16 cellular contexts compared by ENCODE assay signal in the genomic region with DNA sequence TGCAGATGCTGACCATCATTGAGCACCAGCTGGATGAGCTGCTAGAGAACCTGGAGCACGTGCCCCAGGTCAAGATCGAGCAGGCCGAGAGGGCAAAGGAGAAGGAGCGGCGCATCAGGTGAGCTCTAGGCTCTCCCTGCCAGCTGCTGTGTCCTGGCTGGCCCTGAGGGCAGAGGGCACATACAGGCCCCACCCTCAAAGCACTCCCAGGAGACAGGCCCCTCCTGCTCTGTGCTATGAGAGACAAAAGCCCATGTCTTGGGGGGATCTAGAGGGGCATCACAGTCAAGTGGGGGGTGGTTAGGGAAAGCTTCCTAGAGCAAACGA. TPM values are rescaled to one million over a fixed set of nuclear protein-coding genes. Genes with fewer than 3 reads are reported as not detected.
DNase-seq lines count a peak whose midpoint lies in the region; ATAC-seq and TF ChIP-seq lines count a peak whose summit lies in the region.
"Had no signal": no experiment of that assay in that cellular context is flagged by ENCODE, and none has a peak within 500 bp of the region (broad histone marks: within the 10 kb centered on the region; RNA-seq: fewer than 3 reads in every experiment).

No MANE protein-coding gene starts in this region.

- peaks cover 0 to 24% (median 9%) of the 10 kb centered on the region in 4 donors for H3K36me3 ChIP-seq in right lobe of liver
- peaks cover 0 to 25% of the 10 kb centered on the region in 2 donors for H3K36me3 ChIP-seq in gastrocnemius medialis
- H3K36me3 ChIP-seq in gastroesophageal sphincter: peaks cover 0 to 58% of the 10 kb centered on the region in 2 donors

- H3K27me3 ChIP-seq in right lobe of liver (no peaks in the 10 kb centered on the region), gastrocnemius medialis (no peaks in the 10 kb centered on the region), gastroesophageal sphincter (no peaks in the 10 kb centered on the region)
- H3K27me3 ChIP-seq: MG63 had no signal

- TF ChIP-seq EP300 in gastroesophageal sphincter (IDR thresholded peaks at IDR 0.05): no peak

- ATAC-seq in right lobe of liver (peak; percentile 91 to 96 (median 92)), gastrocnemius medialis (no peak), gastroesophageal sphincter (no peak)

- H3K4me3 ChIP-seq in right lobe of liver (no peak overlapping the region), gastrocnemius medialis (no peak overlapping the region), gastroesophageal sphincter (no peak overlapping the region)
- H3K4me3 ChIP-seq: MG63 had no signal

- H3K27ac Mint-ChIP-seq in activated T-cell treated with anti-CD3 and anti-CD28 coated beads, Interleukin-2, amount 50 U/mL, for 24 hours: peak overlapping the region; percentile 40

- TF ChIP-seq POLR2A in right lobe of liver (IDR thresholded peaks at IDR 0.05) (no peak), gastrocnemius medialis (IDR thresholded peaks at IDR 0.05) (no peak), gastroesophageal sphincter (IDR thresholded peaks at IDR 0.05) (no peak)

- TF ChIP-seq CTCF in right lobe of liver (IDR thresholded peaks at IDR 0.05): no peak
- TF ChIP-seq CTCF in gastrocnemius medialis (IDR thresholded peaks at IDR 0.05 in 4 of 5, conservative IDR thresholded peaks at IDR 0.05 in 1 of 5): no peak
- TF ChIP-seq CTCF in gastroesophageal sphincter (IDR thresholded peaks at IDR 0.05): no peak

- no peaks in the 10 kb centered on the region for H3K9me3 ChIP-seq in right lobe of liver
- H3K9me3 ChIP-seq in gastrocnemius medialis: no peaks in the 10 kb centered on the region
- H3K9me3 ChIP-seq in gastroesophageal sphincter: peaks cover 0 to 7% (median 0%) of the 10 kb centered on the region in 3 donors
- H3K9me3 ChIP-seq: MG63 had no signal

- intact Hi-C loops in right lobe of liver (cut with DNase I): no loop called here
- intact Hi-C loops in gastrocnemius medialis (cut with DNase I; ENCODE audit: low total_unique reads): no loop called here

- H3K27ac ChIP-seq in right lobe of liver (peak overlapping the region in 2 of 3 donors; percentile 5 to 49), gastrocnemius medialis (peak overlapping the region in 3 of 4 donors; percentile 29 to 65 (median 49)), gastroesophageal sphincter (no peak overlapping the region)
- H3K27ac ChIP-seq: C4-2B had no signal

- in situ Hi-C loops in gastrocnemius medialis (cut with MboI; ENCODE audit: low sequenced_read_pairs in 4 of 4): no loop called here

- H3K4me3 Mint-ChIP-seq in activated T-cell treated with anti-CD3 and anti-CD28 coated beads, Interleukin-2, amount 50 U/mL, for 24 hours: no peak overlapping the region

- H3K27me3 Mint-ChIP-seq in activated T-cell treated with anti-CD3 and anti-CD28 coated beads, Interleukin-2, amount 50 U/mL, for 24 hours: no peaks in the 10 kb centered on the region

- peaks cover 3% of the 10 kb centered on the region for H3K9me3 Mint-ChIP-seq in activated T-cell treated with anti-CD3 and anti-CD28 coated beads, Interleukin-2, amount 50 U/mL, for 24 hours

- DNase-seq in activated T-cell treated with anti-CD3 and anti-CD28 coated beads, Interleukin-2, amount 50 U/mL, for 24 hours: no peak
- no peak for DNase-seq in activated T-cell treated with anti-CD3 and anti-CD28 coated beads, Interleukin-2, amount 50 U/mL, for 1 hour
- DNase-seq in right lobe of liver (peak; percentile 55 to 91 (median 82)), gastrocnemius medialis (no peak), putamen (ENCODE audit: low spot score) (no peak), mucosa of gallbladder (ENCODE audit: low spot score) (no peak), epidermal melanocyte (ENCODE audit: insufficient read length, low spot score) (no peak)
- DNase-seq: 8988T, DMS53, MG63, NCI-H187 treated with DMSO at 0.1 percent for 48 hours, NCI-H82 had no signal

- peaks cover 69% of the 10 kb centered on the region for H3K36me3 Mint-ChIP-seq in activated T-cell treated with anti-CD3 and anti-CD28 coated beads, Interleukin-2, amount 50 U/mL, for 24 hours (ENCODE audit: low read depth)

- H3K4me1 Mint-ChIP-seq in activated T-cell treated with anti-CD3 and anti-CD28 coated beads, Interleukin-2, amount 50 U/mL, for 24 hours (ENCODE audit: low read depth): peaks cover 8% of the 10 kb centered on the region

- H3K4me1 ChIP-seq in right lobe of liver (peaks cover 0 to 16% (median 0%) of the 10 kb centered on the region in 4 donors), gastrocnemius medialis (peaks cover 11 to 28% of the 10 kb centered on the region in 2 donors), gastroesophageal sphincter (no peaks in the 10 kb centered on the region)

- 31% methylated on average over 5 of the region's 6 CpGs for WGBS in right lobe of liver (ENCODE audit: insufficient coverage, low coverage, low lambda C conversion rate, missing lambda C conversion rate)
- WGBS in gastroesophageal sphincter (ENCODE audit: low coverage in 1 of 2), 2 donors: 94% methylated on average over 5 of the region's 6 CpGs; no CpG with 5 or more reads in 1 of the 2 donors

RNA-seq across cellular contexts. Expression of a gene that starts 39.5 kb away (rescaled TPM):
- total RNA-seq in right lobe of liver (not detected), gastrocnemius medialis (not detected), gastroesophageal sphincter (not detected), mucosa of gallbladder (0.40 TPM)
- total RNA-seq: H4, Right ventricle myocardium superior had no signal

RNA-seq across cellular contexts. Expression of a gene that starts 41.5 kb away (rescaled TPM):
- total RNA-seq in right lobe of liver (10 to 100 TPM; 16.4 to 30.2 (median 24.0) TPM), gastrocnemius medialis (10 to 100 TPM; 40.9 to 54.2 (median 45.4) TPM), gastroesophageal sphincter (10 to 100 TPM; 25.9 to 47.6 (median 35.3) TPM), mucosa of gallbladder (34.6 TPM)

Comparison
In these comparisons a context has a peak if more than half of its experiments do, and no peak if none do; other contexts are left out.
1. DNase-seq: peak in right lobe of liver (3 of 3); none in activated T-cell treated with anti-CD3 and anti-CD28 coated beads, Interleukin-2, amount 50 U/mL, for 24 hours (single experiment), activated T-cell treated with anti-CD3 and anti-CD28 coated beads, Interleukin-2, amount 50 U/mL, for 1 hour (single experiment), gastrocnemius medialis (0 of 2), putamen (single experiment), mucosa of gallbladder (single experiment) and epidermal melanocyte (single experiment).
2. ATAC-seq: peak in right lobe of liver (4 of 4); none in gastrocnemius medialis (0 of 2) and gastroesophageal sphincter (single experiment).
3. H3K27ac ChIP-seq: peak in right lobe of liver (2 of 3) and gastrocnemius medialis (3 of 4); none in gastroesophageal sphincter (0 of 4).